ENCODE assay signal across 1 cellular context in genomic region chr7:149625947-149626392, GRCh38.
TF ChIP-seq lines count a peak whose summit lies in the region.

No MANE protein-coding gene starts in this region.

TF ChIP-seq in GM23338, 12 proteins besides CTCF, POLR2A, EP300 and RAD21 (continued from another document):
- TF ChIP-seq STAT1 (IDR thresholded peaks at IDR 0.05; ENCODE audit: unreplicated experiment) (no peak), NANOG (IDR thresholded peaks at IDR 0.05; ENCODE audit: borderline replicate concordance) (no peak), JUNB (IDR thresholded peaks at IDR 0.05; ENCODE audit: unreplicated experiment) (no peak), POLR2AphosphoS5 (IDR thresholded peaks at IDR 0.05; ENCODE audit: low read depth) (no peak), REST (IDR thresholded peaks at IDR 0.05; ENCODE audit: unreplicated experiment) (no peak), EZH2 (IDR thresholded peaks at IDR 0.05; ENCODE audit: low read depth, unreplicated experiment) (no peak)
